In the genomic region with DNA sequence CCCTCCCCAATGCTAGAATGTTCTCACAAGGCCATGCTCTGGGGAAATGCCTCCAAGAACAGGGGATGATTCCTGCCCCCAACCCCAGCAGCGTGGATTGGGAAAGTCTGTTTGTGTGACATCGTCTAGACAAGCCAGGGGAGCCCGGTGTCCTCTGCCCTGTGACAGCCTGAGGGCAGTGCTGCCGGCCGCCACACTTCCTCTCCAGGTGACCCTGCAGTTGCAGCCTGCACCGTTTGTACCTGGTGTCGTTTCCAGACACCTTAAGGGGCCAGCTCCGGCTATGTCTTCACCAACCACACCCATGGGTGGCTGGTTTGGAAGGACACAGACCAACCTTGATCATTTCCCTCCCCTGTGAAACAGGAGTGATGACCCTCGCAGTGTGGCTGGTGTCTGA, we compare ENCODE assay signal across 25 cellular contexts.
"Had no signal": no experiment of that assay in that cellular context is flagged by ENCODE, and none has a peak within 500 bp of the region (broad histone marks: within the 10 kb centered on the region; RNA-seq: fewer than 3 reads in every experiment).

No MANE protein-coding gene starts in this region.

- H3K36me3 Mint-ChIP-seq: immature natural killer cell; naive thymus-derived CD8-positive, alpha-beta T cell; stimulated activated effector memory CD8-positive, alpha-beta T cell treated with anti-CD3 and anti-CD28 coated beads, Interleukin-12 subunit alpha, Interleukin-12 subunit beta, amount 100 ng/mL, for 72 hours had no signal

- H3K27ac ChIP-seq: left ventricle myocardium inferior, neutrophil, ovary, prostate gland, spleen, suprapubic skin, thoracic aorta, tibial artery, upper lobe of right lung had no signal

- H3K4me3 Mint-ChIP-seq: immature natural killer cell; naive thymus-derived CD8-positive, alpha-beta T cell; nephron; neural crest cell; stimulated activated effector memory CD8-positive, alpha-beta T cell treated with anti-CD3 and anti-CD28 coated beads, Interleukin-12 subunit alpha, Interleukin-12 subunit beta, amount 100 ng/mL, for 72 hours; stimulated activated naive CD8-positive, alpha-beta T cell treated with anti-CD3 and anti-CD28 coated beads, Interleukin-15, Interleukin-2, amounts not matched to agents 100 ng/mL and 50 ng/mL, for 24 hours had no signal

- H3K27ac Mint-ChIP-seq: immature natural killer cell; naive thymus-derived CD8-positive, alpha-beta T cell; nephron; stimulated activated effector memory CD8-positive, alpha-beta T cell treated with anti-CD3 and anti-CD28 coated beads, Interleukin-12 subunit alpha, Interleukin-12 subunit beta, amount 100 ng/mL, for 72 hours; stimulated activated naive CD8-positive, alpha-beta T cell treated with anti-CD3 and anti-CD28 coated beads, Interleukin-15, Interleukin-2, amounts not matched to agents 100 ng/mL and 50 ng/mL, for 24 hours had no signal

- H3K27me3 Mint-ChIP-seq: naive thymus-derived CD8-positive, alpha-beta T cell; stimulated activated naive CD8-positive, alpha-beta T cell treated with anti-CD3 and anti-CD28 coated beads, Interleukin-15, Interleukin-2, amounts not matched to agents 100 ng/mL and 50 ng/mL, for 24 hours had no signal

- H3K4me1 ChIP-seq: left ventricle myocardium inferior, spleen, upper lobe of right lung had no signal

- H3K9me3 ChIP-seq: neutrophil, ovary, prostate gland, suprapubic skin, thoracic aorta, tibial artery, upper lobe of right lung had no signal

- H3K27me3 ChIP-seq: neutrophil, ovary, spleen, suprapubic skin, upper lobe of right lung had no signal

- H3K9me3 Mint-ChIP-seq: stimulated activated effector memory CD8-positive, alpha-beta T cell treated with anti-CD3 and anti-CD28 coated beads, Interleukin-12 subunit alpha, Interleukin-12 subunit beta, amount 100 ng/mL, for 72 hours; stimulated activated naive CD8-positive, alpha-beta T cell treated with anti-CD3 and anti-CD28 coated beads, Interleukin-15, Interleukin-2, amounts not matched to agents 100 ng/mL and 50 ng/mL, for 24 hours had no signal

- H3K4me1 Mint-ChIP-seq: immature natural killer cell; stimulated activated effector memory CD8-positive, alpha-beta T cell treated with anti-CD3 and anti-CD28 coated beads, Interleukin-12 subunit alpha, Interleukin-12 subunit beta, amount 100 ng/mL, for 72 hours had no signal

- ATAC-seq: naive thymus-derived CD8-positive, alpha-beta T cell; right cardiac atrium; sciatic nerve; stimulated activated effector memory CD8-positive, alpha-beta T cell treated with anti-CD3 and anti-CD28 coated beads, Interleukin-12 subunit alpha, Interleukin-12 subunit beta, amount 100 ng/mL, for 72 hours; upper lobe of right lung had no signal

- H3K4me3 ChIP-seq: left ventricle myocardium inferior, lung, ovary, prostate gland, spleen, suprapubic skin, thoracic aorta, tibial artery, upper lobe of right lung had no signal

- DNase-seq: hypothalamus; immature natural killer cell; left ventricle myocardium inferior; naive thymus-derived CD8-positive, alpha-beta T cell; occipital lobe; ovary; retina; right cardiac atrium; small intestine; spleen; stimulated activated CD4-positive, alpha-beta T cell treated with anti-CD3 and anti-CD28 coated beads, Interleukin-4, amount 100 ng/mL, for 24 hours; stimulated activated naive CD4-positive, alpha-beta T cell; tibial artery; trophoblast cell; upper lobe of right lung had no signal

- H3K36me3 ChIP-seq: left ventricle myocardium inferior, neutrophil, ovary, prostate gland, spleen, suprapubic skin, thoracic aorta, tibial artery, upper lobe of right lung had no signal
